Comparison of ENCODE assay signal across 10 cellular contexts in genomic region chr10:4677296-4678021, GRCh38.
DNase-seq lines count a peak whose midpoint lies in the region; ATAC-seq and TF ChIP-seq lines count a peak whose summit lies in the region.
"Had no signal": no experiment of that assay in that cellular context is flagged by ENCODE, and none has a peak within 500 bp of the region (broad histone marks: within the 10 kb centered on the region; RNA-seq: fewer than 3 reads in every experiment).

No MANE protein-coding gene starts in this region.

- CTCF ChIA-PET in Panc1 (lab: Charles Lee): no interaction called here
- CTCF ChIA-PET in CD8-positive, alpha-beta T cell (lab: Charles Lee): no interaction called here

- no peaks in the 10 kb centered on the region for H3K36me3 Mint-ChIP-seq in CD8-positive, alpha-beta T cell
- H3K36me3 Mint-ChIP-seq: stimulated activated memory B cell treated with anti-CD40 and anti-IgM and Interleukin-4, amounts not matched to agents 10 μg/mL and 1 μg/mL and 100 μg/mL, for 72 hours had no signal

- no peak for TF ChIP-seq CTCF in Panc1 (IDR thresholded peaks at IDR 0.05)
- no peak for TF ChIP-seq CTCF in esophagus muscularis mucosa (IDR thresholded peaks at IDR 0.05)
- no peak for TF ChIP-seq CTCF in lower lobe of right lung (IDR thresholded peaks at IDR 0.05)
- TF ChIP-seq CTCF in transverse colon (IDR thresholded peaks at IDR 0.05): no peak
- no peak for TF ChIP-seq CTCF in CD8-positive, alpha-beta T cell (IDR thresholded peaks at IDR 0.05)

- no peak overlapping the region for H3K4me3 ChIP-seq in Panc1 (ENCODE audit: low read depth in 2 of 2, low read length in 2 of 2)
- H3K4me3 ChIP-seq in esophagus muscularis mucosa: no peak overlapping the region
- H3K4me3 ChIP-seq in lower lobe of right lung: no peak overlapping the region
- H3K4me3 ChIP-seq in transverse colon: no peak overlapping the region
- H3K4me3 ChIP-seq in CD8-positive, alpha-beta T cell (ENCODE audit: low read depth, low read length): no peak overlapping the region

- in situ Hi-C loops in Panc1 (cut with HindIII; ENCODE audit: low pct_unique_long_range_greater_than_20kb, low sequenced_read_pairs) (no loop called here), transverse colon (cut with MboI; ENCODE audit: low pct_ligation_motif_present in 1 of 4, low pct_unique_long_range_greater_than_20kb in 1 of 4, low sequenced_read_pairs in 3 of 4) (no loop called here)

- H3K9me3 Mint-ChIP-seq in CD8-positive, alpha-beta T cell: no peaks in the 10 kb centered on the region
- H3K9me3 Mint-ChIP-seq: stimulated activated memory B cell treated with anti-CD40 and anti-IgM and Interleukin-4, amounts not matched to agents 10 μg/mL and 1 μg/mL and 100 μg/mL, for 72 hours had no signal

- no peaks in the 10 kb centered on the region for H3K4me1 Mint-ChIP-seq in CD8-positive, alpha-beta T cell (ENCODE audit: low read depth)
- H3K4me1 Mint-ChIP-seq: stimulated activated memory B cell treated with anti-CD40 and anti-IgM and Interleukin-4, amounts not matched to agents 10 μg/mL and 1 μg/mL and 100 μg/mL, for 72 hours had no signal

- H3K36me3 ChIP-seq in Panc1 (ENCODE audit: control insufficient read depth, insufficient read depth, low read length) (no peaks in the 10 kb centered on the region), esophagus muscularis mucosa (no peaks in the 10 kb centered on the region), lower lobe of right lung (no peaks in the 10 kb centered on the region), transverse colon (no peaks in the 10 kb centered on the region)
- no peaks in the 10 kb centered on the region for H3K36me3 ChIP-seq in CD8-positive, alpha-beta T cell (ENCODE audit: insufficient read depth, low read length)

- peak; percentile 65 for ATAC-seq in Panc1
- ATAC-seq in lower lobe of right lung: peak; percentile 82 to 97
- ATAC-seq in CD8-positive, alpha-beta T cell: no peak
- ATAC-seq in GM19467 (IDR thresholded peaks at IDR 0.05; ENCODE audit: unreplicated experiment): no peak
- ATAC-seq in HG02981 (IDR thresholded peaks at IDR 0.05; ENCODE audit: unreplicated experiment): no peak
- ATAC-seq: stimulated activated memory B cell treated with anti-CD40 and anti-IgM and Interleukin-4, amounts not matched to agents 10 μg/mL and 1 μg/mL and 100 μg/mL, for 72 hours had no signal

- TSS peak; percentile 93 for BruUV-seq in Panc1 (replicated peaks; lab: Mats Ljungman, UMichigan)

- H3K27me3 Mint-ChIP-seq in CD8-positive, alpha-beta T cell (ENCODE audit: low read depth): peaks cover 27% of the 10 kb centered on the region

- H3K27me3 ChIP-seq in Panc1 (ENCODE audit: control insufficient read depth, insufficient read depth, low read length) (no peaks in the 10 kb centered on the region), esophagus muscularis mucosa (no peaks in the 10 kb centered on the region), lower lobe of right lung (ENCODE audit: low read depth) (no peaks in the 10 kb centered on the region), transverse colon (no peaks in the 10 kb centered on the region)
- H3K27me3 ChIP-seq in CD8-positive, alpha-beta T cell (ENCODE audit: insufficient read depth, low read length): no peaks in the 10 kb centered on the region

- DNase-seq in Panc1 (ENCODE audit: low read depth, low spot score) (peak; percentile 84), esophagus muscularis mucosa (ENCODE audit: extremely low spot score) (no peak), lower lobe of right lung (no peak), transverse colon (no peak), germinal center (ENCODE audit: low spot score) (no peak)
- no peak for DNase-seq in CD8-positive, alpha-beta T cell
- DNase-seq: NCI-H345 had no signal

- H3K4me3 Mint-ChIP-seq in CD8-positive, alpha-beta T cell: no peak overlapping the region
- H3K4me3 Mint-ChIP-seq: stimulated activated memory B cell treated with anti-CD40 and anti-IgM and Interleukin-4, amounts not matched to agents 10 μg/mL and 1 μg/mL and 100 μg/mL, for 72 hours had no signal

- H3K9me3 ChIP-seq in Panc1 (ENCODE audit: control insufficient read depth, insufficient read depth, low read depth, low read length) (peaks cover 27% of the 10 kb centered on the region; the same call in 1 of the 2 replicates), esophagus muscularis mucosa (no peaks in the 10 kb centered on the region), lower lobe of right lung (no peaks in the 10 kb centered on the region), transverse colon (no peaks in the 10 kb centered on the region)
- H3K9me3 ChIP-seq in CD8-positive, alpha-beta T cell (ENCODE audit: low read length): no peaks in the 10 kb centered on the region

- 50% methylated on average over 5 of the region's 5 CpGs for WGBS in esophagus muscularis mucosa
- WGBS in transverse colon (ENCODE audit: low coverage in 1 of 2), 2 donors: 36 to 50% methylated on average over 5 of the region's 5 CpGs

- no peak for TF ChIP-seq POLR2A in esophagus muscularis mucosa (IDR thresholded peaks at IDR 0.05; ENCODE audit: low read depth)
- no peak for TF ChIP-seq POLR2A in transverse colon (IDR thresholded peaks at IDR 0.05)

- intact Hi-C loops in Panc1 (cut with micrococcal nuclease; ENCODE audit: unreplicated experiment) (loop anchor here (5.0 kb wide), 1 partner anchor 90 kb away; no protein-coding TSS in a partner anchor), esophagus muscularis mucosa (cut with DNase I) (no loop called here), lower lobe of right lung (cut with DNase I) (no loop called here), transverse colon (cut with DNase I; ENCODE audit: low total_unique reads) (no loop called here)
- intact Hi-C loops in CD8-positive, alpha-beta T cell (cut with DNase I, micrococcal nuclease): no loop called here

- no peak overlapping the region for H3K27ac Mint-ChIP-seq in CD8-positive, alpha-beta T cell
- H3K27ac Mint-ChIP-seq: stimulated activated memory B cell treated with anti-CD40 and anti-IgM and Interleukin-4, amounts not matched to agents 10 μg/mL and 1 μg/mL and 100 μg/mL, for 72 hours had no signal

- POLR2A ChIA-PET in Panc1 (lab: Charles Lee): interaction anchor here (0.6 to 0.7 kb wide), 2 partner anchors 64 to 381 kb away, joined by 3 to 11 read pairs; no protein-coding TSS in a partner anchor
- POLR2A ChIA-PET in CD8-positive, alpha-beta T cell (lab: Charles Lee): no interaction called here

- TF ChIP-seq EP300 in esophagus muscularis mucosa (IDR thresholded peaks at IDR 0.05): peak; percentile 74
- TF ChIP-seq EP300 in transverse colon (IDR thresholded peaks at IDR 0.05; ENCODE audit: low read depth): peak; percentile 55

- peak overlapping the region; percentile 100 for H3K27ac ChIP-seq in Panc1 (ENCODE audit: low read length)
- peak overlapping the region; percentile 71 to 79 (median 74) for H3K27ac ChIP-seq in esophagus muscularis mucosa (replicated peaks in 1 of 4)
- peak overlapping the region; percentile 20 for H3K27ac ChIP-seq in lower lobe of right lung
- peak overlapping the region; percentile 60 to 75 (median 68) for H3K27ac ChIP-seq in transverse colon
- no peak overlapping the region for H3K27ac ChIP-seq in CD8-positive, alpha-beta T cell (ENCODE audit: low read depth, low read length)

- H3K4me1 ChIP-seq in Panc1 (ENCODE audit: control insufficient read depth, insufficient read depth, low read length): peaks cover 8% of the 10 kb centered on the region
- H3K4me1 ChIP-seq in esophagus muscularis mucosa: peaks cover 9 to 19% (median 11%) of the 10 kb centered on the region in 4 donors
- H3K4me1 ChIP-seq in lower lobe of right lung: peaks cover 6% of the 10 kb centered on the region
- peaks cover 8 to 34% (median 17%) of the 10 kb centered on the region in 4 donors for H3K4me1 ChIP-seq in transverse colon
- H3K4me1 ChIP-seq in CD8-positive, alpha-beta T cell (ENCODE audit: insufficient read depth, low read length): no peaks in the 10 kb centered on the region

Comparison
In these comparisons a context has a peak if more than half of its experiments do, and no peak if none do; other contexts are left out.
1. ATAC-seq: peak in Panc1 (single experiment) and lower lobe of right lung (2 of 2); none in CD8-positive, alpha-beta T cell (single experiment), GM19467 (single experiment) and HG02981 (single experiment).